Comparison of ENCODE assay signal across 1 cellular context in the genomic region with DNA sequence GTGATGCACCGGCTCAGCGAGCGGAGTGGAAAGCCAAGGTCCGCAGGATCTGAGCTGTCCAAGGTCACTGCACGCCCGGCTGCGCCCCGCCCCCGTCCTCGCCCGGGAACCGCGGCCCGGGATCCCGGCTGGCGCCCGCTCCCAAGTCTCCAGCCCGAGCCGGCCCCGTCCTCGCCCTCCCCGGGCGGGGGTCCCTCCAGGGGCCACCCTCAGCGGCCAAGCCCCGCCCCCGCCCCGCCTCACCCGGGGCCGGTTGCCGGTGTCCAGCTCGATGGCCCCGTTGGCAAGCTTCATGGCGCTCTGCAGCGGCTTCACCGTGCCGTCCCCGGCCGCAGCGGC.
TF ChIP-seq lines count a peak whose summit lies in the region.

No MANE protein-coding gene starts in this region.

TF ChIP-seq in A549, 52 proteins besides CTCF, POLR2A, EP300 and RAD21 (continued from another document):
- TF ChIP-seq REST (IDR thresholded peaks at IDR 0.05), result peak; percentile 46; the same call in 1 of the 2 replicates
